ENCODE assay signal across 24 cellular contexts in genomic region chr3:27585429-27585828, GRCh38.
DNase-seq lines count a peak whose midpoint lies in the region; ATAC-seq and TF ChIP-seq lines count a peak whose summit lies in the region.
"Had no signal": no experiment of that assay in that cellular context is flagged by ENCODE, and none has a peak within 500 bp of the region (broad histone marks: within the 10 kb centered on the region; RNA-seq: fewer than 3 reads in every experiment).

No MANE protein-coding gene starts in this region.

- TF ChIP-seq CTCF in mammary epithelial cell (conservative IDR thresholded peaks at IDR 0.05 in 1 of 2, IDR thresholded peaks at IDR 0.05 in 1 of 2; ENCODE audit: extremely low read depth in 1 of 2, insufficient read depth in 1 of 2, low read depth in 1 of 2, low read length in 2 of 2) (no peak), MCF 10A (IDR thresholded peaks at IDR 0.05; ENCODE audit: unreplicated experiment) (no peak), esophagus squamous epithelium (IDR thresholded peaks at IDR 0.05) (no peak), endodermal cell (conservative IDR thresholded peaks at IDR 0.05) (no peak)

- no peak overlapping the region for H2BK12ac ChIP-seq in mesenchymal stem cell (ENCODE audit: low read length in 2 of 2)

- no peak overlapping the region for H3K27ac ChIP-seq in mammary epithelial cell (ENCODE audit: insufficient read depth, low read depth, low read length)
- peak overlapping the region; percentile 54 to 72 (median 66) for H3K27ac ChIP-seq in esophagus squamous epithelium
- H3K27ac ChIP-seq in mesenchymal stem cell (ENCODE audit: low read length, poor library complexity, severe bottlenecking), result no peak overlapping the region
- H3K27ac ChIP-seq in endodermal cell (ENCODE audit: low read depth, low read length), result no peak overlapping the region
- H3K27ac ChIP-seq: 22Rv1, SJCRH30 had no signal

- CTCF ChIA-PET in mammary epithelial cell (lab: Charles Lee; ENCODE audit: low non-redundant PET) (no interaction called here), MCF 10A (lab: Yijun Ruan, JAX) (interaction anchor here (0.6 kb wide), 1 partner anchor 126 kb away, joined by 3 read pairs; no protein-coding TSS in a partner anchor)

- H3K4me2 ChIP-seq in mammary epithelial cell (ENCODE audit: insufficient read depth, low read depth, low read length) (peak overlapping the region; percentile 13), mesenchymal stem cell (ENCODE audit: low read length, poor library complexity, severe bottlenecking) (no peak overlapping the region)

- TF ChIP-seq POLR2A in esophagus squamous epithelium (IDR thresholded peaks at IDR 0.05), result no peak

- H3K9ac ChIP-seq in mammary epithelial cell (ENCODE audit: insufficient read depth, low read length) (no peak overlapping the region), mesenchymal stem cell (ENCODE audit: low read length) (no peak overlapping the region), endodermal cell (ENCODE audit: extremely low read depth, low read length, poor library complexity, severe bottlenecking) (no peak overlapping the region)

- no peak for ATAC-seq in left lobe of liver
- no peak for ATAC-seq in naive thymus-derived CD8-positive, alpha-beta T cell
- ATAC-seq: GM12878, PC-3 had no signal

- no peak overlapping the region for H4K91ac ChIP-seq in mesenchymal stem cell (ENCODE audit: low read length)

- no peaks in the 10 kb centered on the region for H4K20me1 ChIP-seq in mammary epithelial cell (ENCODE audit: insufficient read depth, low read length)

- H2BK15ac ChIP-seq in mesenchymal stem cell (ENCODE audit: low read depth, poor library complexity, severe bottlenecking), result no peak overlapping the region

- H3K27me3 ChIP-seq in mammary epithelial cell (ENCODE audit: insufficient read depth, low read length), result no peaks in the 10 kb centered on the region
- no peaks in the 10 kb centered on the region for H3K27me3 ChIP-seq in esophagus squamous epithelium
- no peaks in the 10 kb centered on the region for H3K27me3 ChIP-seq in mesenchymal stem cell (ENCODE audit: control insufficient read depth in 1 of 2, insufficient read depth in 1 of 2, low read length in 2 of 2)
- no peaks in the 10 kb centered on the region for H3K27me3 ChIP-seq in endodermal cell (ENCODE audit: control insufficient read depth, insufficient read depth, low read length, poor library complexity, severe bottlenecking)
- H3K27me3 ChIP-seq: BE2C, SJCRH30 had no signal

- no peak overlapping the region for H3K27ac Mint-ChIP-seq in MCF 10A (ENCODE audit: low read depth, unreplicated experiment)
- H3K27ac Mint-ChIP-seq in naive thymus-derived CD8-positive, alpha-beta T cell, result no peak overlapping the region
- no peak overlapping the region for H3K27ac Mint-ChIP-seq in endodermal cell
- H3K27ac Mint-ChIP-seq: CD4-positive, CD25-positive, alpha-beta regulatory T cell had no signal

- no peak overlapping the region for H2AK5ac ChIP-seq in mesenchymal stem cell (ENCODE audit: low read length, severe bottlenecking)

- no peaks in the 10 kb centered on the region for H3K79me2 ChIP-seq in mammary epithelial cell (ENCODE audit: insufficient read depth, low read length)

- POLR2A ChIA-PET in MCF 10A (lab: Yijun Ruan, JAX), result interaction anchor here (0.6 to 1.0 kb wide), 3 partner anchors 34 to 91 kb away, joined by 3 read pairs; no protein-coding TSS in a partner anchor
- POLR2A ChIA-PET in naive thymus-derived CD8-positive, alpha-beta T cell (lab: Charles Lee), result no interaction called here

- H3K4me3 ChIP-seq in mammary epithelial cell (replicated peaks in 1 of 3; ENCODE audit: insufficient read depth in 1 of 3, low read depth in 2 of 3, low read length in 3 of 3) (no peak overlapping the region), esophagus squamous epithelium (no peak overlapping the region), mesenchymal stem cell (ENCODE audit: insufficient read depth in 1 of 2, low read depth in 1 of 2, low read length in 2 of 2) (no peak overlapping the region), endodermal cell (ENCODE audit: low read length) (no peak overlapping the region)
- H3K4me3 ChIP-seq: GM12878, SJCRH30 had no signal

- dilution Hi-C loops in mammary epithelial cell (cut with HindIII; ENCODE audit: low sequenced_read_pairs), result no loop called here

- H3K36me3 ChIP-seq in mammary epithelial cell (ENCODE audit: insufficient read depth, low read length) (no peaks in the 10 kb centered on the region), esophagus squamous epithelium (no peaks in the 10 kb centered on the region), mesenchymal stem cell (ENCODE audit: control insufficient read depth in 1 of 2, insufficient read depth in 2 of 2, low read depth in 1 of 2, low read length in 2 of 2) (no peaks in the 10 kb centered on the region), endodermal cell (ENCODE audit: control insufficient read depth, insufficient read depth, low read length) (no peaks in the 10 kb centered on the region)
- H3K36me3 ChIP-seq: BE2C, SJCRH30 had no signal

- H3K18ac ChIP-seq in mesenchymal stem cell (ENCODE audit: low read depth in 1 of 2, low read length in 2 of 2), result no peak overlapping the region

- H3K79me1 ChIP-seq in mesenchymal stem cell (replicated peaks; ENCODE audit: low read length, poor library complexity, severe bottlenecking), result no peaks in the 10 kb centered on the region

- H3K27me3 Mint-ChIP-seq in MCF 10A (ENCODE audit: insufficient read depth, unreplicated experiment), result no peaks in the 10 kb centered on the region
- H3K27me3 Mint-ChIP-seq in naive thymus-derived CD8-positive, alpha-beta T cell, result peaks cover 0 to 3% (median 0%) of the 10 kb centered on the region in 5 donors
- no peaks in the 10 kb centered on the region for H3K27me3 Mint-ChIP-seq in endodermal cell (ENCODE audit: insufficient read depth)
- H3K27me3 Mint-ChIP-seq: CD4-positive, CD25-positive, alpha-beta regulatory T cell had no signal

- H3K4ac ChIP-seq in mesenchymal stem cell (ENCODE audit: low read depth in 1 of 2, low read length in 2 of 2), result no peak overlapping the region

- H3K36me3 Mint-ChIP-seq in MCF 10A (ENCODE audit: insufficient read depth, unreplicated experiment) (no peaks in the 10 kb centered on the region), endodermal cell (ENCODE audit: low read depth) (peaks cover 3% of the 10 kb centered on the region)
- H3K36me3 Mint-ChIP-seq in naive thymus-derived CD8-positive, alpha-beta T cell, result no peaks in the 10 kb centered on the region
- H3K36me3 Mint-ChIP-seq: CD4-positive, CD25-positive, alpha-beta regulatory T cell had no signal

- H2AFZ ChIP-seq in mammary epithelial cell (ENCODE audit: low read depth, low read length) (peak overlapping the region; percentile 56), mesenchymal stem cell (ENCODE audit: low read depth, low read length) (no peak overlapping the region)

- peaks cover 24% of the 10 kb centered on the region for H3K4me1 ChIP-seq in mammary epithelial cell (ENCODE audit: insufficient read depth, low read length)
- H3K4me1 ChIP-seq in esophagus squamous epithelium, result peaks cover 8 to 64% (median 17%) of the 10 kb centered on the region in 3 donors
- peaks cover 2% of the 10 kb centered on the region for H3K4me1 ChIP-seq in mesenchymal stem cell (ENCODE audit: control insufficient read depth, insufficient read depth, low read depth, low read length)
- peaks cover 11% of the 10 kb centered on the region for H3K4me1 ChIP-seq in endodermal cell (ENCODE audit: control insufficient read depth, insufficient read depth, low read length)
- H3K4me1 ChIP-seq: BE2C, SJCRH30 had no signal

- H3K23ac ChIP-seq in mesenchymal stem cell (ENCODE audit: low read length in 2 of 2), result no peak overlapping the region

- no peak overlapping the region for H2BK120ac ChIP-seq in mesenchymal stem cell (ENCODE audit: low read depth, low read length)

- no peaks in the 10 kb centered on the region for H3K9me3 Mint-ChIP-seq in MCF 10A (ENCODE audit: unreplicated experiment)
- H3K9me3 Mint-ChIP-seq in naive thymus-derived CD8-positive, alpha-beta T cell, result no peaks in the 10 kb centered on the region
- H3K9me3 Mint-ChIP-seq in endodermal cell, result peaks cover 8% of the 10 kb centered on the region

- 28% methylated on average over 3 of the region's 3 CpGs for WGBS in mammary epithelial cell (ENCODE audit: low coverage, missing lambda C conversion rate)
- 24 to 51% methylated on average over 3 of the region's 3 CpGs for WGBS in esophagus squamous epithelium, 2 donors
- WGBS in mesenchymal stem cell, result 64% methylated on average over 3 of the region's 3 CpGs
- 81 to 100% methylated on average over 1 to 3 of the region's 3 CpGs for WGBS in endodermal cell (ENCODE audit: insufficient coverage in 1 of 2, insufficient read length in 1 of 2), 2 experiments

- H3K14ac ChIP-seq in mesenchymal stem cell (ENCODE audit: low read length in 2 of 2), result no peak overlapping the region

- H4K8ac ChIP-seq in mesenchymal stem cell (ENCODE audit: low read length), result peak overlapping the region; percentile 13

- BruUV-seq in mammary epithelial cell (replicated peaks; lab: Mats Ljungman, UMichigan), result no TSS peak
- BruUV-seq in MCF 10A (replicated peaks; lab: Mats Ljungman, UMichigan), result no TSS peak

- DNase-seq in mammary epithelial cell, result peak; percentile 66
- no peak for DNase-seq in MCF 10A (ENCODE audit: unreplicated experiment)
- no peak for DNase-seq in esophagus squamous epithelium (lab: John Stamatoyannopoulos, UW)
- no peak for DNase-seq in mesenchymal stem cell
- no peak for DNase-seq in NOMO-1 (lab: John Stamatoyannopoulos, UW; ENCODE audit: unreplicated experiment in 2 of 2)
- DNase-seq in left lobe of liver (ENCODE audit: low spot score), result no peak
- no peak for DNase-seq in naive thymus-derived CD8-positive, alpha-beta T cell
- DNase-seq in endodermal cell, result no peak
- DNase-seq: BE2C; Caco-2; CD4-positive, CD25-positive, alpha-beta regulatory T cell; GF-D8; GOT3; KBM-7; MV-4-11; NCI-H1694 treated with DMSO at 0.1 percent for 48 hours; NCI-H2107; NCI-H2227 treated with DMSO at 0.1 percent for 48 hours; NCI-H510A treated with DMSO at 0.1 percent for 48 hours; NCI-H774; PC-3; SJCRH30 had no signal

- H2BK5ac ChIP-seq in mesenchymal stem cell (ENCODE audit: low read depth, low read length, poor library complexity, severe bottlenecking), result no peak overlapping the region

- H3K4me1 Mint-ChIP-seq in MCF 10A (ENCODE audit: insufficient read depth, unreplicated experiment) (peaks cover 10% of the 10 kb centered on the region), endodermal cell (peaks cover 19% of the 10 kb centered on the region)
- H3K4me1 Mint-ChIP-seq in naive thymus-derived CD8-positive, alpha-beta T cell, result peaks cover 8 to 9% (median 9%) of the 10 kb centered on the region in 4 donors

- H3K4me3 Mint-ChIP-seq in MCF 10A (ENCODE audit: unreplicated experiment) (no peak overlapping the region), endodermal cell (no peak overlapping the region)
- peak overlapping the region in 1 of 10 donors; percentile 38 for H3K4me3 Mint-ChIP-seq in naive thymus-derived CD8-positive, alpha-beta T cell
- H3K4me3 Mint-ChIP-seq: CD4-positive, CD25-positive, alpha-beta regulatory T cell had no signal

- H3K9me3 ChIP-seq in mammary epithelial cell (replicated peaks; ENCODE audit: insufficient read depth, low read length) (no peaks in the 10 kb centered on the region), esophagus squamous epithelium (no peaks in the 10 kb centered on the region), mesenchymal stem cell (ENCODE audit: control insufficient read depth, low read length) (no peaks in the 10 kb centered on the region), endodermal cell (ENCODE audit: control insufficient read depth, low read length) (no peaks in the 10 kb centered on the region)
- H3K9me3 ChIP-seq: BE2C, Caco-2, SJCRH30 had no signal

- intact Hi-C loops in mammary epithelial cell (cut with micrococcal nuclease) (no loop called here), MCF 10A (cut with micrococcal nuclease) (no loop called here), esophagus squamous epithelium (cut with DNase I) (loop anchor here (10.0 kb wide), 1 partner anchor 101 kb away; the partner anchor contains the start of gene SLC4A7)

- in situ Hi-C loops in mammary epithelial cell (cut with MboI; ENCODE audit: low sequenced_read_pairs in 2 of 2), result no loop called here

Comparison
In these comparisons a context has a peak if more than half of its experiments do, and no peak if none do; other contexts are left out.
1. H3K27ac ChIP-seq: peak in esophagus squamous epithelium (4 of 4); none in mammary epithelial cell (single experiment), mesenchymal stem cell (single experiment) and endodermal cell (single experiment).